8 cellular contexts compared by ENCODE assay signal in genomic region chr2:208373460-208374089, GRCh38. TPM values are rescaled to one million over a fixed set of nuclear protein-coding genes. Genes with fewer than 3 reads are reported as not detected.
DNase-seq lines count a peak whose midpoint lies in the region; ATAC-seq, FAIRE-seq and TF ChIP-seq lines count a peak whose summit lies in the region.

No MANE protein-coding gene starts in this region.

- H3K4me3 ChIP-seq in GM12865 (ENCODE audit: low read depth, low read length) (no peak overlapping the region), K562 (no peak overlapping the region), keratinocyte (ENCODE audit: control insufficient read depth in 2 of 3, extremely low read depth in 1 of 3, insufficient read depth in 2 of 3, low read depth in 1 of 3, low read length in 3 of 3) (no peak overlapping the region), thyroid gland (replicated peaks in 1 of 3) (no peak overlapping the region)

- H3K9me3 ChIP-seq in K562 (replicated peaks; ENCODE audit: control insufficient read depth, insufficient read depth, low read depth, low read length): no peaks in the 10 kb centered on the region
- no peaks in the 10 kb centered on the region for H3K9me3 ChIP-seq in keratinocyte (ENCODE audit: control insufficient read depth, low read depth, low read length)
- H3K9me3 ChIP-seq in thyroid gland: no peaks in the 10 kb centered on the region

- TF ChIP-seq CTCF in GM12865 (IDR thresholded peaks at IDR 0.05; ENCODE audit: insufficient read depth, low read depth, low read length, missing control alignments) (peak; percentile 83), K562 (IDR thresholded peaks at IDR 0.05 in 2 of 3, conservative IDR thresholded peaks at IDR 0.05 in 1 of 3; ENCODE audit: insufficient read depth in 2 of 3, low read depth in 1 of 3, low read length in 3 of 3) (peak; percentile 46 to 66 (median 64); a peak in 5 of 6 replicates), keratinocyte (optimal IDR thresholded peaks at IDR 0.05 in 1 of 3, IDR thresholded peaks at IDR 0.05 in 1 of 3, conservative IDR thresholded peaks at IDR 0.05 in 1 of 3; ENCODE audit: extremely low read depth in 1 of 3, insufficient read depth in 2 of 3, low read length in 3 of 3) (peak; percentile 65 to 73 (median 73)), thyroid gland (IDR thresholded peaks at IDR 0.05) (peak; percentile 52 to 81 (median 66))

- peak; percentile 29 to 41; a peak in 2 of 4 replicates for TF ChIP-seq RAD21 in K562 (CRISPR knock-in tag; conservative IDR thresholded peaks at IDR 0.05 in 1 of 2, IDR thresholded peaks at IDR 0.05 in 1 of 2)

- H3K79me2 ChIP-seq in K562 (ENCODE audit: control insufficient read depth, insufficient read depth, low read length) (no peaks in the 10 kb centered on the region), keratinocyte (ENCODE audit: control insufficient read depth, insufficient read depth, low read length) (no peaks in the 10 kb centered on the region)

- CTCF ChIA-PET in K562 (lab: Yijun Ruan, JAX; ENCODE audit: low intra/inter-chr PET ratio): interaction anchor here (0.5 kb wide), 1 partner anchor 713 kb away, joined by 3 read pairs; no protein-coding TSS in a partner anchor

- dilution Hi-C loops in keratinocyte (cut with MboI; ENCODE audit: extremely low pct_ligation_motif_present, low sequenced_read_pairs): no loop called here

- no peak for TF ChIP-seq EP300 in K562 (IDR thresholded peaks at IDR 0.05; ENCODE audit: low read length)

- no peaks in the 10 kb centered on the region for H3K27me3 ChIP-seq in K562 (ENCODE audit: control insufficient read depth in 2 of 2, insufficient read depth in 2 of 2, low read length in 2 of 2)
- H3K27me3 ChIP-seq in keratinocyte (ENCODE audit: control insufficient read depth, extremely low read depth, insufficient read depth, low read length): no peaks in the 10 kb centered on the region
- no peaks in the 10 kb centered on the region for H3K27me3 ChIP-seq in thyroid gland

- no peaks in the 10 kb centered on the region for H4K20me1 ChIP-seq in K562 (replicated peaks; ENCODE audit: control insufficient read depth, insufficient read depth, low read length)
- H4K20me1 ChIP-seq in keratinocyte (ENCODE audit: control insufficient read depth, extremely low read depth, insufficient read depth, low read length): no peaks in the 10 kb centered on the region

- H3K9ac ChIP-seq in K562 (ENCODE audit: insufficient read depth in 1 of 2, low read depth in 2 of 2, low read length in 2 of 2) (no peak overlapping the region), keratinocyte (ENCODE audit: control insufficient read depth, extremely low read depth, insufficient read depth, low read length) (no peak overlapping the region)

- peak; percentile 51 for ATAC-seq in HG03196 (IDR thresholded peaks at IDR 0.05; ENCODE audit: unreplicated experiment)
- peak; percentile 72 for ATAC-seq in K562

- POLR2A ChIA-PET in K562 (lab: Yijun Ruan, JAX): no interaction called here

- in situ Hi-C loops in K562 (cut with MboI): no loop called here

- no peak overlapping the region for H2AFZ ChIP-seq in K562 (ENCODE audit: low read depth, low read length)
- H2AFZ ChIP-seq in keratinocyte (ENCODE audit: control insufficient read depth, low read length): no peak overlapping the region

- H3K4me1 ChIP-seq in K562 (replicated peaks in 1 of 2; ENCODE audit: control insufficient read depth in 2 of 2, insufficient read depth in 2 of 2, low read length in 2 of 2) (peaks cover 0 to 12% of the 10 kb centered on the region in 2 experiments; a peak in 2 of 5 replicates), keratinocyte (ENCODE audit: control insufficient read depth, extremely low read depth, insufficient read depth, low read length) (no peaks in the 10 kb centered on the region), thyroid gland (no peaks in the 10 kb centered on the region)

- peak; percentile 65 for DNase-seq in AG20443 (ENCODE audit: low spot score)
- peak; percentile 54 for DNase-seq in GM12865 (ENCODE audit: low read depth)
- DNase-seq in NCI-H526 treated with DMSO at 0.1 percent for 48 hours (lab: John Stamatoyannopoulos, UW): peak; percentile 16
- peak; percentile 31 to 45 (median 34) for DNase-seq in K562 (ENCODE audit: extremely low read depth in 1 of 4, low spot score in 3 of 4)
- no peak for DNase-seq in keratinocyte (ENCODE audit: low read depth, low spot score)
- peak; percentile 32 to 37 for DNase-seq in thyroid gland
- DNase-seq in stimulated activated naive CD4-positive, alpha-beta T cell treated with Interleukin-2 at 50 U/mL for 16 hours (lab: John Stamatoyannopoulos, UW): no peak

- FAIRE-seq in K562 (lab: Jason Lieb, UNC) (peak; percentile 73), keratinocyte (lab: Jason Lieb, UNC) (peak; percentile 66)

- no TSS peak for BruUV-seq in K562 (replicated peaks; lab: Mats Ljungman, UMichigan)

- H3K9me1 ChIP-seq in K562 (ENCODE audit: control insufficient read depth, insufficient read depth, low read length) (no peaks in the 10 kb centered on the region), keratinocyte (ENCODE audit: control insufficient read depth, extremely low read depth, insufficient read depth, low read length) (no peaks in the 10 kb centered on the region)

- H3K36me3 ChIP-seq in K562 (ENCODE audit: control insufficient read depth, insufficient read depth, low read length) (no peaks in the 10 kb centered on the region), keratinocyte (ENCODE audit: control insufficient read depth in 2 of 2, extremely low read depth in 1 of 2, insufficient read depth in 2 of 2, low read length in 2 of 2) (no peaks in the 10 kb centered on the region), thyroid gland (no peaks in the 10 kb centered on the region)

- H3K4me2 ChIP-seq in K562 (ENCODE audit: insufficient read depth, low read length): no peak overlapping the region
- H3K4me2 ChIP-seq in keratinocyte (ENCODE audit: control insufficient read depth, extremely low read depth, insufficient read depth, low read depth, low read length): no peak overlapping the region

- 32% methylated on average over 2 of the region's 2 CpGs for WGBS in K562 (ENCODE audit: insufficient coverage, low coverage, missing lambda C conversion rate)
- WGBS in thyroid gland, 2 donors: 44 to 47% methylated on average over 2 of the region's 2 CpGs

- intact Hi-C loops in K562 (cut with micrococcal nuclease): loop anchor here (1.0 to 10.0 kb wide), 2 partner anchors 199 to 271 kb away; no protein-coding TSS in a partner anchor
- intact Hi-C loops in thyroid gland (cut with DNase I): no loop called here

- TF ChIP-seq POLR2A in K562 (conservative IDR thresholded peaks at IDR 0.05) (no peak), thyroid gland (IDR thresholded peaks at IDR 0.05) (no peak)

- H3K27ac ChIP-seq in K562 (ENCODE audit: extremely low read depth, low read depth, low read length) (no peak overlapping the region), keratinocyte (ENCODE audit: control insufficient read depth, insufficient read depth, low read length) (no peak overlapping the region), thyroid gland (no peak overlapping the region)

TF ChIP-seq in K562, 482 proteins besides CTCF, POLR2A, EP300 and RAD21 (continues in another document):
- no peak for TF ChIP-seq E4F1 (CRISPR knock-in tag; IDR thresholded peaks at IDR 0.05; ENCODE audit: borderline replicate concordance)

RNA-seq across cellular contexts. Expression of gene PTH2R, which starts 33.0 kb away (rescaled TPM):
- 5.3 and 15.2 TPM in 2 replicates for total RNA-seq in K562 (2011; cell fraction: chromatin; rRNA removed; ENCODE audit: low replicate concordance)
- 1.8 and 3.0 TPM in 2 replicates for total RNA-seq in K562 (2011; cell fraction: nucleolus; rRNA removed)
- total RNA-seq in K562 (2011; cell fraction: nucleoplasm; rRNA removed): 3.2 and 5.5 TPM in 2 replicates
- 2.7 and 4.0 TPM in 2 replicates for total RNA-seq in K562 (2014; rRNA removed)
- 5.8 and 6.4 TPM in 2 replicates for total RNA-seq in K562 (2014; rRNA removed; fragmentation: Illumina TruSeq; extraction: Trizol)
- total RNA-seq in K562 (2015; rRNA removed; fragmentation: Illumina TruSeq; extraction: Trizol): 8.1 and 8.8 TPM in 2 replicates
- total RNA-seq in K562 (2021): 6.0 and 6.5 TPM in 2 replicates
- 3.4 and 6.0 TPM in 2 replicates for polyA plus RNA-seq in K562 (2011; rRNA removed)
- 0.28 and 1.9 TPM in 2 replicates for polyA plus RNA-seq in K562 (2011; cell fraction: cytosol; rRNA removed)
- polyA plus RNA-seq in K562 (2011; cell fraction: nucleus; rRNA removed): 1.6 and 5.0 TPM in 2 replicates
- polyA plus RNA-seq in K562 (2012): 3.8 and 7.3 TPM in 2 replicates
- 4.6 and 4.9 TPM in 2 replicates for polyA plus RNA-seq in K562 (2014; fragmentation: Illumina TruSeq; extraction: Trizol)
- 1 to 10 TPM; 2.7 to 3.4 TPM for polyA plus RNA-seq in K562 (2014; fragmentation: Nextera tagmentation; extraction: Ambion mirVana)
- 2.3 and 4.2 TPM in 2 replicates for polyA plus RNA-seq in K562 (2014; rRNA removed)
- polyA minus RNA-seq in K562 (2011; rRNA and poly(A)+ RNA removed): 4.0 and 9.1 TPM in 2 replicates
- 2.8 TPM in 1 of 2 replicates, not detected in the other for polyA minus RNA-seq in K562 (2011; cell fraction: cytosol; rRNA and poly(A)+ RNA removed)
- 3.0 and 15.1 TPM in 2 replicates for polyA minus RNA-seq in K562 (2011; cell fraction: nucleus; rRNA and poly(A)+ RNA removed)
- not detected in 3 replicates for polyA plus RNA-seq in keratinocyte
- polyA plus RNA-seq in keratinocyte (2011; ENCODE audit: low read depth): not detected
- not detected in 2 replicates for polyA plus RNA-seq in keratinocyte (2011; cell fraction: cytosol; rRNA removed)
- not detected in 2 replicates for polyA plus RNA-seq in keratinocyte (2011; cell fraction: nucleus; rRNA removed)
- not detected in 2 replicates for polyA plus RNA-seq in keratinocyte (2012; ENCODE audit: low replicate concordance)
- polyA minus RNA-seq in keratinocyte: not detected in 3 replicates
- polyA minus RNA-seq in keratinocyte (2011; cell fraction: cytosol; rRNA and poly(A)+ RNA removed): not detected
- polyA minus RNA-seq in keratinocyte (2011; cell fraction: nucleus; rRNA and poly(A)+ RNA removed): not detected in 2 replicates
- not detected for total RNA-seq in thyroid gland

Comparison
In these comparisons a context has a peak if more than half of its experiments do, and no peak if none do; other contexts are left out.
1. DNase-seq: peak in AG20443 (single experiment), GM12865 (single experiment), NCI-H526 treated with DMSO at 0.1 percent for 48 hours (single experiment), K562 (4 of 4) and thyroid gland (2 of 2); none in keratinocyte (single experiment) and stimulated activated naive CD4-positive, alpha-beta T cell treated with Interleukin-2 at 50 U/mL for 16 hours (single experiment).
2. Peak in every context shown above with its lines, with median percentiles within 50 percentile points of each other: CTCF ChIP-seq.